9 cellular contexts compared by ENCODE assay signal in the genomic region with DNA sequence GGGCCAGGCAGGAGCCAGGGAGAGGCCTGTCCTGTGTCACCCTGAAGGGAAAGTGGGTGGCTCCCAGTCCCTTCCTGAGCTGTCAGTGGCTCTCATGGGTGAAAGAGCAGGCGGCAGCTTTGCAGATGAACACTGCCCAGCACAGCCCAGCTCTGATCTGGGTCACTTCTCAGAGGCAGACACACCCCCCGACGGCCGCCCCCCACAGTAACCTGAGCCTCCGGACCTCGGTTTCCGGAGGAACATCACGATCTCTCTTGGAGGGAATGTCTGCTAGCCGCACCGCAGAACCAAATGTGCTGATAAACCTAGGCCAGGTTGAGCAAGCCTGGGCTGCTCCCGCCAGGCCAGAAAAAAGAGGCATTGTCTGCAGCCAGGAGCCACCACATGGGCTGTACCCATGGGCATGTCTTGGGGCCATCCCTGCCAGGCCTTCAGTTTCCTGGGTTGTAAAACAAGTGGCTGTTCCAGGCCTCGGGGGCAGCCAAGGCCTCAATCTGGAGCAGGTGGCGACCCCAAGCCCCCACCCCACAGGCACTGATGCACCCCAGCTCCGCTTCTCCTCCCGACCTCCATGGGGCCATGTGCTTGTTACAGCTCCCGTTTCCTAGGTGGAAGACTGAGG. TPM values are rescaled to one million over a fixed set of nuclear protein-coding genes. Genes with fewer than 3 reads are reported as not detected.
DNase-seq lines count a peak whose midpoint lies in the region; ATAC-seq and TF ChIP-seq lines count a peak whose summit lies in the region.
"Had no signal": no experiment of that assay in that cellular context is flagged by ENCODE, and none has a peak within 500 bp of the region (broad histone marks: within the 10 kb centered on the region; RNA-seq: fewer than 3 reads in every experiment).

No MANE protein-coding gene starts in this region.

- ATAC-seq in PC-3 = no peak; the same call in 1 of the 2 replicates

- no peaks in the 10 kb centered on the region for H3F3A ChIP-seq in PC-3 (ENCODE audit: low read length, unreplicated experiment)

- no peak overlapping the region for H2AFZ ChIP-seq in PC-3 (ENCODE audit: low read length)

- H3K9me2 ChIP-seq in PC-3 (replicated peaks; ENCODE audit: low read length) = no peaks in the 10 kb centered on the region

- POLR2A ChIA-PET in PC-3 (lab: Charles Lee; ENCODE audit: unreplicated experiment) = no interaction called here

- H3K36me3 ChIP-seq in skeletal muscle tissue (ENCODE audit: control insufficient read depth in 3 of 3, insufficient read depth in 3 of 3, low read length in 3 of 3) (peaks cover 0 to 4% (median 3%) of the 10 kb centered on the region in 3 donors), PC-3 (ENCODE audit: low read depth, low read length) (no peaks in the 10 kb centered on the region)
- H3K36me3 ChIP-seq in effector memory CD4-positive, alpha-beta T cell (ENCODE audit: control insufficient read depth, insufficient read depth, low read length) = no peaks in the 10 kb centered on the region

- H3K27me3 ChIP-seq in skeletal muscle tissue (ENCODE audit: control insufficient read depth in 3 of 3, insufficient read depth in 3 of 3, low read length in 3 of 3) = no peaks in the 10 kb centered on the region
- no peaks in the 10 kb centered on the region for H3K27me3 ChIP-seq in PC-3 (ENCODE audit: low read length)
- H3K27me3 ChIP-seq in effector memory CD4-positive, alpha-beta T cell (replicated peaks; ENCODE audit: control insufficient read depth, insufficient read depth, low read length, poor library complexity, severe bottlenecking) = no peaks in the 10 kb centered on the region

- no peak overlapping the region for H3K4me2 ChIP-seq in PC-3 (ENCODE audit: low read length)

- intact Hi-C loops in PC-3 (cut with micrococcal nuclease) = no loop called here

- H3K27ac ChIP-seq in angular gyrus (ENCODE audit: low read depth, low read length) (peak overlapping the region; percentile 86), skeletal muscle tissue (ENCODE audit: low read depth, low read length) (peak overlapping the region; percentile 69), PC-3 (ENCODE audit: low read length) (no peak overlapping the region)
- H3K27ac ChIP-seq in effector memory CD4-positive, alpha-beta T cell (ENCODE audit: insufficient read depth, low read length, poor library complexity, severe bottlenecking) = no peak overlapping the region

- CTCF ChIA-PET in PC-3 (lab: Charles Lee) = no interaction called here

- H4K20me1 ChIP-seq in PC-3 (ENCODE audit: low read length) = peaks cover 21% of the 10 kb centered on the region; the same call in 1 of the 2 replicates

- TF ChIP-seq CTCF in HFF-Myc (IDR thresholded peaks at IDR 0.05; ENCODE audit: low read depth, low read length, missing control alignments) (no peak), PC-3 (conservative IDR thresholded peaks at IDR 0.05; ENCODE audit: low read depth, low read length) (no peak)

- H3K79me2 ChIP-seq in PC-3 (ENCODE audit: low read length) = peaks cover 82% of the 10 kb centered on the region

- DNase-seq in HFF-Myc (ENCODE audit: extremely low read depth, low read depth) = peak; percentile 71
- peak; percentile 34 to 67 for DNase-seq in hippocampal formation (lab: John Stamatoyannopoulos, UW)
- DNase-seq in NCI-H128 (lab: John Stamatoyannopoulos, UW; ENCODE audit: unreplicated experiment) = no peak
- no peak for DNase-seq in PC-3
- DNase-seq in effector memory CD4-positive, alpha-beta T cell = no peak
- no peak for DNase-seq in activated CD4-positive, CD25-positive, alpha-beta regulatory T cell treated with anti-CD3 and anti-CD28 coated beads, Interleukin-2, amount 50 U/mL, for 72 hours
- DNase-seq: activated gamma-delta T cell had no signal

- H3K4me3 ChIP-seq in HFF-Myc (replicated peaks; ENCODE audit: low read depth, low read length) (no peak overlapping the region), skeletal muscle tissue (ENCODE audit: low read length in 3 of 3) (peak overlapping the region; percentile 38 to 46 (median 41)), PC-3 (ENCODE audit: low read length) (no peak overlapping the region)
- no peak overlapping the region for H3K4me3 ChIP-seq in effector memory CD4-positive, alpha-beta T cell (ENCODE audit: insufficient read depth, low read depth, low read length, poor library complexity, severe bottlenecking)

- H3K4me1 ChIP-seq in skeletal muscle tissue (ENCODE audit: control insufficient read depth in 3 of 3, insufficient read depth in 3 of 3, low read length in 3 of 3) (peaks cover 86 to 95% (median 92%) of the 10 kb centered on the region in 3 donors), PC-3 (ENCODE audit: insufficient read depth, low read length) (peaks cover 35% of the 10 kb centered on the region)
- no peaks in the 10 kb centered on the region for H3K4me1 ChIP-seq in effector memory CD4-positive, alpha-beta T cell (ENCODE audit: control insufficient read depth, insufficient read depth, low read length, poor library complexity, severe bottlenecking)

- H3K9ac ChIP-seq in skeletal muscle tissue (ENCODE audit: low read depth in 1 of 3, low read length in 3 of 3) (peak overlapping the region; percentile 57 to 73 (median 60)), PC-3 (ENCODE audit: low read length) (no peak overlapping the region)

- H3K9me3 ChIP-seq in skeletal muscle tissue (ENCODE audit: control insufficient read depth in 3 of 3, low read length in 3 of 3) (no peaks in the 10 kb centered on the region), PC-3 (ENCODE audit: low read length) (no peaks in the 10 kb centered on the region)
- no peaks in the 10 kb centered on the region for H3K9me3 ChIP-seq in effector memory CD4-positive, alpha-beta T cell (ENCODE audit: control insufficient read depth, low read length)

- no TSS peak for BruUV-seq in PC-3 (replicated peaks; lab: Mats Ljungman, UMichigan)

RNA-seq across cellular contexts. Expression of gene NCOR2, which starts 57.6 kb away (rescaled TPM):
- total RNA-seq in skeletal muscle tissue (32.9 TPM), PC-3 (2014; rRNA removed) (117 and 218 TPM in 2 replicates)

Comparison
In these comparisons a context has a peak if more than half of its experiments do, and no peak if none do; other contexts are left out.
1. DNase-seq: peak in HFF-Myc (single experiment) and hippocampal formation (2 of 2); none in NCI-H128 (single experiment), PC-3 (single experiment), effector memory CD4-positive, alpha-beta T cell (0 of 3) and activated CD4-positive, CD25-positive, alpha-beta regulatory T cell treated with anti-CD3 and anti-CD28 coated beads, Interleukin-2, amount 50 U/mL, for 72 hours (single experiment).
2. H3K4me3 ChIP-seq: peak in skeletal muscle tissue (3 of 3); none in HFF-Myc (single experiment), PC-3 (single experiment) and effector memory CD4-positive, alpha-beta T cell (single experiment).
3. H3K27ac ChIP-seq: peak in angular gyrus (single experiment) and skeletal muscle tissue (single experiment); none in PC-3 (single experiment) and effector memory CD4-positive, alpha-beta T cell (single experiment).